ENCODE assay signal across 19 cellular contexts in genomic region chr5:123756325-123756664, GRCh38.
DNase-seq lines count a peak whose midpoint lies in the region; TF ChIP-seq lines count a peak whose summit lies in the region.
"Had no signal": no experiment of that assay in that cellular context is flagged by ENCODE, and none has a peak within 500 bp of the region (broad histone marks: within the 10 kb centered on the region; RNA-seq: fewer than 3 reads in every experiment).

No MANE protein-coding gene starts in this region.

- no peak overlapping the region for H3K4me2 ChIP-seq in OCI-LY1 (ENCODE audit: low read length)

- H3K4me1 ChIP-seq in OCI-LY1 (ENCODE audit: insufficient read depth, low read length, severe bottlenecking) (peaks cover 5% of the 10 kb centered on the region), mesodermal cell (ENCODE audit: control insufficient read depth, insufficient read depth, low read length, poor library complexity, severe bottlenecking) (peaks cover 33% of the 10 kb centered on the region)

- H3K4me3 ChIP-seq in OCI-LY1 (ENCODE audit: low read depth, low read length, poor library complexity, severe bottlenecking): no peak overlapping the region
- no peak overlapping the region for H3K4me3 ChIP-seq in mesodermal cell (ENCODE audit: extremely low read depth, insufficient read depth, low read length, poor library complexity, severe bottlenecking)
- H3K4me3 ChIP-seq: esophagus squamous epithelium, heart left ventricle, K562 had no signal

- TF ChIP-seq CTCF in OCI-LY1 (IDR thresholded peaks at IDR 0.05; ENCODE audit: low read length): no peak

- no peaks in the 10 kb centered on the region for H3K79me2 ChIP-seq in OCI-LY1 (ENCODE audit: insufficient read depth, low read length)

- H3F3A ChIP-seq in OCI-LY1 (ENCODE audit: insufficient read depth, low read length): no peaks in the 10 kb centered on the region

- H2AFZ ChIP-seq in OCI-LY1 (ENCODE audit: low read length): 0 out of 2 replicates have a peak overlapping the region, but pooled peaks have one; percentile 73

- H3K9ac ChIP-seq in OCI-LY1 (ENCODE audit: low read length): no peak overlapping the region

- H3K36me3 ChIP-seq in OCI-LY1 (ENCODE audit: insufficient read depth, low read length) (no peaks in the 10 kb centered on the region), mesodermal cell (ENCODE audit: control insufficient read depth, insufficient read depth, low read length) (no peaks in the 10 kb centered on the region)
- H3K36me3 ChIP-seq: esophagus squamous epithelium, heart left ventricle, thoracic aorta had no signal

- 80% methylated on average over 1 of the region's 2 CpGs; no CpG with 5 or more reads in 1 of the 2 experiments for WGBS in mesodermal cell (ENCODE audit: insufficient coverage in 2 of 2), 2 experiments

- no peaks in the 10 kb centered on the region for H3K27me3 ChIP-seq in OCI-LY1 (ENCODE audit: insufficient read depth, low read length)
- H3K27me3 ChIP-seq: esophagus squamous epithelium, heart left ventricle had no signal

- no peaks in the 10 kb centered on the region for H3K9me2 ChIP-seq in OCI-LY1 (ENCODE audit: low read depth, low read length)

- no peaks in the 10 kb centered on the region for H4K20me1 ChIP-seq in OCI-LY1 (ENCODE audit: insufficient read depth, low read length)

- peak in 2 of 61 donors; percentile 2 to 3 for DNase-seq in caudate nucleus (lab: John Stamatoyannopoulos, UW)
- no peak for DNase-seq in COR-L47 (lab: John Stamatoyannopoulos, UW)
- DNase-seq in kidney glomerular epithelial cell (lab: John Stamatoyannopoulos, UW): no peak
- DNase-seq in stimulated activated CD4-positive, alpha-beta T cell treated with anti-CD3 and anti-CD28 coated beads, Interleukin-4, amount 100 ng/mL, for 1 hour: no peak
- DNase-seq: activated CD4-positive, alpha-beta T cell treated with anti-CD3 and anti-CD28 coated beads, Interleukin-2, amount 50 U/mL, for 4 hours; esophagus squamous epithelium; heart left ventricle; islet precursor cell; NCI-H1048; NCI-H2107; NCI-H774; RPMI8226; stimulated activated CD4-positive, alpha-beta T cell treated with anti-CD3 and anti-CD28 coated beads, Interleukin-4, amount 100 ng/mL, for 4 hours; stimulated activated CD8-positive, alpha-beta memory T cell treated with anti-CD3 and anti-CD28 coated beads, Interleukin-4, amount 100 ng/mL, for 48 hours had no signal

- H3K9me3 ChIP-seq in OCI-LY1 (ENCODE audit: low read length) (no peaks in the 10 kb centered on the region), mesodermal cell (ENCODE audit: control insufficient read depth, low read length) (no peaks in the 10 kb centered on the region)
- H3K9me3 ChIP-seq: esophagus squamous epithelium, thoracic aorta had no signal

- H3K27ac ChIP-seq in OCI-LY1 (ENCODE audit: low read depth, low read length, poor library complexity, severe bottlenecking): no peak overlapping the region
- H3K27ac ChIP-seq in caudate nucleus (ENCODE audit: low read depth, low read length): peak overlapping the region; percentile 55
- H3K27ac ChIP-seq in mesodermal cell (ENCODE audit: low read depth, low read length, severe bottlenecking): peak overlapping the region; percentile 74
- peak overlapping the region; percentile 50 for H3K27ac ChIP-seq in temporal lobe (ENCODE audit: low read depth, low read length)
- H3K27ac ChIP-seq: thoracic aorta had no signal
